In the genomic region with DNA sequence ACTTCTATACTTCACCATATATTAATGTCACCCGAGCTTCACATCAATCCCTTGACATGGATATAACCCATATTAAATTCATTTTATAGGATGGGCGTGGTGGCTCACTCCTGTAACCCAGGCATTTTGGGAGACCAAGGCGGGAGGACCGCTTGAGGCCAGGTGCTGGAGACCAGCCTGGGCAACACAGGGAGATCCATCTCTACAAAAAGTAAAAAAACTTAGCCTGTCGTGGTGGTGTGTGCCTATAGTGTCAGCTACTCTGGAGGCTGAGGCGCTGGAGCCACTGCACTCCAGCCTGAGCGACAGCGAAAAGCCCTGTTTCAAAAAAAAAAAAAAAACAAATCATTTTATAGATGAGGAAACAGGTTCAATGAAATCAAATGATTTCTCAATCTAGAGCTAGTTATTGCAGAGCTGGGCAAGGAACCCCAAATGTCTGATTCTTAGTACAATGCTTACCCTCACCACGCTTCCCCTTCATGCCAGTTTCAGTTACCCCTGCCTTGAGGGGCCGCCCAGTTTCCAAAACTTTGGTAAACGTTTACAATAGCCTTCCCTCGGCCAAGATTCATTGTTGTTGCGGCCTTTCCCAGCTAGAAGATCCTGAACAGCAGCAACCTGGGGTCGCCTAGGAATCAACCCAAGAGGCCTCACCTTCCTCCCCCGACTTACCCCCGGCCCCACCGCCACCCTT, we compare ENCODE assay signal across 8 cellular contexts. TPM values are rescaled to one million over a fixed set of nuclear protein-coding genes. Genes with fewer than 3 reads are reported as not detected.
DNase-seq lines count a peak whose midpoint lies in the region; ATAC-seq and TF ChIP-seq lines count a peak whose summit lies in the region.

No MANE protein-coding gene starts in this region.

- no peaks in the 10 kb centered on the region for H3K9me3 ChIP-seq in left ventricle myocardium inferior (replicated peaks)
- H3K9me3 ChIP-seq in lung (ENCODE audit: control insufficient read depth in 2 of 2, insufficient read depth in 1 of 2, low read length in 1 of 2): no peaks in the 10 kb centered on the region
- H3K9me3 ChIP-seq in vagina: no peaks in the 10 kb centered on the region

- intact Hi-C loops in left ventricle myocardium inferior (cut with micrococcal nuclease): no loop called here
- intact Hi-C loops in cardiac septum (cut with DNase I): no loop called here
- intact Hi-C loops in vagina (cut with DNase I): no loop called here

- H3K4me3 ChIP-seq in left ventricle myocardium inferior (peak overlapping the region; percentile 89), astrocyte of the cerebellum (ENCODE audit: low read depth, low read length) (peak overlapping the region; percentile 96), lung (peak overlapping the region; percentile 96), vagina (peak overlapping the region; percentile 62 to 64)

- TF ChIP-seq CTCF in left ventricle myocardium inferior (IDR thresholded peaks at IDR 0.05; ENCODE audit: borderline replicate concordance): no peak
- no peak for TF ChIP-seq CTCF in astrocyte of the cerebellum (IDR thresholded peaks at IDR 0.05; ENCODE audit: low read depth, low read length, missing control alignments)
- no peak for TF ChIP-seq CTCF in lung (IDR thresholded peaks at IDR 0.05; ENCODE audit: control extremely low read depth, extremely low read depth)
- no peak for TF ChIP-seq CTCF in vagina (IDR thresholded peaks at IDR 0.05)

- no peaks in the 10 kb centered on the region for H3K27me3 ChIP-seq in left ventricle myocardium inferior (ENCODE audit: low read depth)
- H3K27me3 ChIP-seq in lung (ENCODE audit: control insufficient read depth, insufficient read depth): no peaks in the 10 kb centered on the region
- no peaks in the 10 kb centered on the region for H3K27me3 ChIP-seq in vagina

- no peak for ATAC-seq in lung (ENCODE audit: insufficient read depth, low FRiP score)

- H3K27ac ChIP-seq in left ventricle myocardium inferior (replicated peaks) (peak overlapping the region; percentile 96), lung (ENCODE audit: low read depth in 1 of 2, low read length in 1 of 2) (peak overlapping the region; percentile 97 to 99), vagina (peak overlapping the region; percentile 95)

- peaks cover 41% of the 10 kb centered on the region for H3K36me3 ChIP-seq in left ventricle myocardium inferior
- peaks cover 5 to 17% of the 10 kb centered on the region in 2 donors for H3K36me3 ChIP-seq in lung (ENCODE audit: control insufficient read depth in 2 of 2, insufficient read depth in 2 of 2, low read length in 2 of 2)
- peaks cover 0 to 30% of the 10 kb centered on the region in 2 donors for H3K36me3 ChIP-seq in vagina

- in situ Hi-C loops in astrocyte of the cerebellum (cut with HindIII; ENCODE audit: low sequenced_read_pairs): no loop called here

- DNase-seq in left ventricle myocardium inferior (no peak), cardiac septum (ENCODE audit: low spot score) (no peak), astrocyte of the cerebellum (ENCODE audit: low read depth) (no peak), lung (ENCODE audit: low spot score) (no peak), vagina (ENCODE audit: extremely low spot score in 2 of 2) (no peak), kidney glomerular epithelial cell (lab: John Stamatoyannopoulos, UW) (no peak), DMS79 (lab: John Stamatoyannopoulos, UW) (no peak)
- no peak for DNase-seq in NK-92 treated with Interleukin-12 subunit alpha and Interleukin-12 subunit beta, amount 100 ng/mL, for 24 hours (lab: John Stamatoyannopoulos, UW)

- TF ChIP-seq POLR2A in vagina (IDR thresholded peaks at IDR 0.05): no peak

- H3K4me1 ChIP-seq in left ventricle myocardium inferior (peaks cover 36% of the 10 kb centered on the region), lung (ENCODE audit: control insufficient read depth in 2 of 2, insufficient read depth in 2 of 2, low read length in 2 of 2) (peaks cover 8 to 12% of the 10 kb centered on the region in 2 donors), vagina (peaks cover 14% of the 10 kb centered on the region)

- WGBS in lung, 2 donors: 43% methylated on average over 17 of the region's 17 CpGs

RNA-seq across cellular contexts. Expression of a gene that starts 0.8 kb away (rescaled TPM):
- total RNA-seq in left ventricle myocardium inferior: 118 TPM
- 120 TPM for total RNA-seq in cardiac septum
- 100 to 1,000 TPM in 1 of 2 donors, 10 to 100 TPM in 1; 64.8 to 107 TPM for total RNA-seq in lung
- polyA plus RNA-seq in lung: 100 to 1,000 TPM in 1 of 2 donors, 10 to 100 TPM in 1; 94.6 to 147 TPM
- total RNA-seq in vagina: 92.8 TPM

RNA-seq across cellular contexts. Expression of a gene that starts 8.1 kb away (rescaled TPM):
- total RNA-seq in left ventricle myocardium inferior (not detected), cardiac septum (not detected), lung (not detected), vagina (not detected)
- not detected for polyA plus RNA-seq in lung

RNA-seq across cellular contexts. Expression of a gene that starts 23.4 kb away (rescaled TPM):
- total RNA-seq in left ventricle myocardium inferior (2.1 TPM), cardiac septum (2.6 TPM), lung (1 to 10 TPM; 4.2 to 4.6 TPM), vagina (5.4 TPM)
- 1 to 10 TPM; 2.0 to 4.8 TPM for polyA plus RNA-seq in lung

RNA-seq across cellular contexts. Expression of a gene that starts 24.0 kb away (rescaled TPM):
- total RNA-seq in left ventricle myocardium inferior (4.9 TPM), cardiac septum (3.7 TPM), lung (10 to 100 TPM; 10.3 to 14.9 TPM), vagina (16.0 TPM)
- polyA plus RNA-seq in lung: 1 to 10 TPM; 7.5 to 8.4 TPM

RNA-seq across cellular contexts. Expression of a gene that starts 51.6 kb away (rescaled TPM):
- 7.2 TPM for total RNA-seq in left ventricle myocardium inferior
- total RNA-seq in cardiac septum: 14.0 TPM
- total RNA-seq in lung: 10 to 100 TPM; 33.8 to 34.2 TPM
- 10 to 100 TPM in 1 of 2 donors, 1 to 10 TPM in 1; 7.2 to 23.7 TPM for polyA plus RNA-seq in lung
- total RNA-seq in vagina: 21.9 TPM
